Comparison of ENCODE assay signal across 8 cellular contexts in the genomic region with DNA sequence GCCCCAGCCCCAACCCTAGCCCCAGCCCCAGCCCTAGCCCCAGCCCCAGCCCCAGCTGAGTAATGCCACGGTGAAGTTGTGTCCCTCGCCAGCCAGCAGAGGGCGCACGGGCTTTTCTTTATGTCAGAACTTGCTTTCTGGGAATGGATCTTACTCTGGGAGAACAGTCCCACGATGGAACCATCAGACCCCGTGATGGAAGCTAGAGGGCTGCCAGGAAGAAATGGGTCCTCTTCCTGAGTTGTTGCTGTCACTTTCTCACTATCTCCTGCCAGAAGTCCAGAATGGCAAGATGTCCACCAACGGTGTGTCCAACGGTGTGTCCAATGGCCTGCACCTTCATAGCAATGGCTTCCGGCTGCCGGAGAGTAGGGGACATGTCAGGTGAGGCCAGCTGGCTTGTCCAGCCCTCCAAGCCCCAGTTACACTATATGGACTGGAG. TPM values are rescaled to one million over a fixed set of nuclear protein-coding genes. Genes with fewer than 3 reads are reported as not detected.
DNase-seq lines count a peak whose midpoint lies in the region; ATAC-seq and TF ChIP-seq lines count a peak whose summit lies in the region.

No MANE protein-coding gene starts in this region.

- no peaks in the 10 kb centered on the region for H3K27me3 Mint-ChIP-seq in effector memory CD8-positive, alpha-beta T cell
- no peaks in the 10 kb centered on the region for H3K27me3 Mint-ChIP-seq in mesothelial cell of epicardium (ENCODE audit: low read depth)

- H3K9me3 Mint-ChIP-seq in effector memory CD8-positive, alpha-beta T cell, result no peaks in the 10 kb centered on the region
- no peaks in the 10 kb centered on the region for H3K9me3 Mint-ChIP-seq in mesothelial cell of epicardium

- DNase-seq in NCI-H524 (lab: John Stamatoyannopoulos, UW) (peak; percentile 26 to 51), NCI-H524 treated with DMSO at 0.1 percent for 48 hours (lab: John Stamatoyannopoulos, UW) (no peak), NCI-H2227 treated with DMSO at 0.1 percent for 48 hours (lab: John Stamatoyannopoulos, UW) (peak; percentile 28), mesothelial cell of epicardium (ENCODE audit: low spot score in 2 of 2, unreplicated experiment in 2 of 2) (peak; percentile 66 to 82)
- DNase-seq in activated CD8-positive, alpha-beta memory T cell treated with anti-CD3 and anti-CD28 coated beads for 48 hours (ENCODE audit: low read depth in 2 of 3, low spot score in 2 of 3), result peak in 2 of 3 experiments; percentile 61 to 62
- peak; percentile 56 to 62 (median 56) for DNase-seq in effector memory CD8-positive, alpha-beta T cell
- DNase-seq in stimulated activated CD8-positive, alpha-beta memory T cell treated with anti-CD3 and anti-CD28 coated beads, Interleukin-15, amount 100 ng/mL, for 4 hours (ENCODE audit: low read depth in 2 of 2), result peak; percentile 20 to 32

- peak overlapping the region in 1 of 2 donors; percentile 41 for H3K27ac Mint-ChIP-seq in effector memory CD8-positive, alpha-beta T cell
- peak overlapping the region; percentile 12 for H3K27ac Mint-ChIP-seq in mesothelial cell of epicardium

- TF ChIP-seq CTCF in mesothelial cell of epicardium (IDR thresholded peaks at IDR 0.05; ENCODE audit: unreplicated experiment), result peak; percentile 69

- H3K36me3 Mint-ChIP-seq in effector memory CD8-positive, alpha-beta T cell (ENCODE audit: insufficient read depth), result peaks cover 53% of the 10 kb centered on the region
- H3K36me3 Mint-ChIP-seq in mesothelial cell of epicardium, result peaks cover 4% of the 10 kb centered on the region

- no peak overlapping the region for H3K4me3 Mint-ChIP-seq in effector memory CD8-positive, alpha-beta T cell
- H3K4me3 Mint-ChIP-seq in mesothelial cell of epicardium, result no peak overlapping the region

- H3K4me1 Mint-ChIP-seq in effector memory CD8-positive, alpha-beta T cell (ENCODE audit: low read depth in 2 of 2), result peaks cover 3 to 4% of the 10 kb centered on the region in 2 donors
- H3K4me1 Mint-ChIP-seq in mesothelial cell of epicardium, result peaks cover 37% of the 10 kb centered on the region

- ATAC-seq in effector memory CD8-positive, alpha-beta T cell (replicated peaks), result peak; percentile 58
- no peak for ATAC-seq in GM18907 (IDR thresholded peaks at IDR 0.05; ENCODE audit: unreplicated experiment)

RNA-seq across cellular contexts. Expression of gene TMEM222, which starts 25.2 kb away (rescaled TPM):
- total RNA-seq in mesothelial cell of epicardium, result 36.0 to 39.1 TPM (median 37.2 TPM) in 3 replicates

RNA-seq across cellular contexts. Expression of gene SYTL1, which starts 45.0 kb away (rescaled TPM):
- 41.0 to 42.8 TPM (median 42.2 TPM) in 3 replicates for total RNA-seq in mesothelial cell of epicardium
